In the genomic region with DNA sequence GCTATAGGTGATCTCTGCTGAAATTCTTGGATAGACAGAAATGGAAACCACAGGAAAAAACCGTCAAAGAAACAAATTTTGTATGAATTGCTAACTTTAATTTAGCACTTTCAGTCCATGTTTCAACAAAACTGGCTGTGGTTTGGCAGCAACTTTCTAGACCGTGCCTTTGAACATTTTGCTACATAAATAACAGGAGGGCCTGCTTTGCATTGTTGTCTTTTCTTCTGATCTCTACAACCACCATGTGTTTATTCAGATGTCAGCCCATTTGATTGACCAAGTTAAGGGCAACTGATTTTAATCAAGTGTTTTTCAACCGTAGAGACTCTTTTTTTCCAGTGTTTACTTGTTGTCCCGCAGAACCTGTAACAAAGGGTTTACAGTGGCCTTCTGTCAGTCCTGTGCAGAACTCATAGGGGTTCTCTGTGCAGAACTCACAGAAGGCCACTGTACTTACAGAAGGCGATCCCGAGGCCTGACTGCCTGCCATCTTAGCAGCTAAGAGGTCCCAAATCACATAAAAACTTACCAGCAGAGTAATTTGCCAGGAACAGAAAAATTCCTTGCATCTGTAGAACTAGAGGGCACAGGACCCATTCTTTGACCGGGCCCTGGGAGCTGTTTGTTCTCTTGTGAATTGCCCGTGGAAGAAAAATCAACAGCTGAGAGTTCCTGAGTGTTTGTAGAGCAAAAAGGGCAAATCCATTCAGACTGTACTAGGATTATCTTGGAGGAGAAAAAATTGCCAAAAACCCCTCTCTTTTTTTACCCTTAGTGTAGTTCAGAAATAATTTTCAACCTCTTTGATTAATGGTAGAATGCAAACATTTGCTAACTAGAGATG, we compare ENCODE assay signal across 28 cellular contexts.
A peak's percentile ranks its signal among the peaks of the same experiment; 100 is the strongest.
DNase-seq lines count a peak whose midpoint lies in the region; ATAC-seq and TF ChIP-seq lines count a peak whose summit lies in the region.
"Had no signal": no experiment of that assay in that cellular context is flagged by ENCODE, and none has a peak within 500 bp of the region (broad histone marks: within the 10 kb centered on the region; RNA-seq: fewer than 3 reads in every experiment).

No MANE protein-coding gene starts in this region.

- peaks cover 4 to 23% of the 10 kb centered on the region in 2 donors for H3K4me1 ChIP-seq in thyroid gland
- H3K4me1 ChIP-seq: ascending aorta, right atrium auricular region, stomach had no signal

- no peak overlapping the region for H3K27ac ChIP-seq in thyroid gland
- H3K27ac ChIP-seq: ascending aorta, heart right ventricle, pancreas, right atrium auricular region, RWPE1, SK-N-MC, stomach, tibial artery had no signal

- no peaks in the 10 kb centered on the region for H3K9me3 ChIP-seq in thyroid gland
- H3K9me3 ChIP-seq: ascending aorta, heart right ventricle, MG63, pancreas, right atrium auricular region, stomach, tibial artery had no signal

- H3K4me1 Mint-ChIP-seq in brain, result peaks cover 33% of the 10 kb centered on the region
- H3K4me1 Mint-ChIP-seq: CD8-positive, alpha-beta memory T cell; central memory CD8-positive, alpha-beta T cell; endodermal cell; GM23338 had no signal

- H3K27me3 ChIP-seq in thyroid gland, result no peaks in the 10 kb centered on the region
- H3K27me3 ChIP-seq: ascending aorta, heart right ventricle, MG63, pancreas, right atrium auricular region, stomach, tibial artery had no signal

- no peaks in the 10 kb centered on the region for H3K9me3 Mint-ChIP-seq in brain
- H3K9me3 Mint-ChIP-seq: activated T-cell treated with anti-CD3 and anti-CD28 coated beads, Interleukin-2, amount 50 U/mL, for 4 hours; CD8-positive, alpha-beta memory T cell; central memory CD8-positive, alpha-beta T cell; dendritic cell treated with granulocyte-macrophage colony-stimulating factor and Interleukin-4, amounts not matched to agents 40 ng/mL and 50 ng/mL, for 4 days; endodermal cell; GM23338; natural killer cell treated with Interleukin-12 subunit alpha and Interleukin-12 subunit beta and Interleukin-15 and Interleukin-18, amount 100 ng/mL, for 72 hours had no signal

- H3K4me3 Mint-ChIP-seq in brain, result no peak overlapping the region
- H3K4me3 Mint-ChIP-seq: activated T-cell treated with anti-CD3 and anti-CD28 coated beads, Interleukin-2, amount 50 U/mL, for 4 hours; CD8-positive, alpha-beta memory T cell; central memory CD8-positive, alpha-beta T cell; dendritic cell treated with granulocyte-macrophage colony-stimulating factor and Interleukin-4, amounts not matched to agents 40 ng/mL and 50 ng/mL, for 4 days; endodermal cell; GM23338; natural killer cell treated with Interleukin-12 subunit alpha and Interleukin-12 subunit beta and Interleukin-15 and Interleukin-18, amount 100 ng/mL, for 72 hours had no signal

- H3K27me3 Mint-ChIP-seq in brain, result no peaks in the 10 kb centered on the region
- H3K27me3 Mint-ChIP-seq: dendritic cell treated with granulocyte-macrophage colony-stimulating factor and Interleukin-4, amounts not matched to agents 40 ng/mL and 50 ng/mL, for 4 days; natural killer cell treated with Interleukin-12 subunit alpha and Interleukin-12 subunit beta and Interleukin-15 and Interleukin-18, amount 100 ng/mL, for 72 hours had no signal

- no peak for ATAC-seq in HG02870 (IDR thresholded peaks at IDR 0.05; ENCODE audit: unreplicated experiment)
- ATAC-seq: activated T-cell treated with anti-CD3 and anti-CD28 coated beads, Interleukin-2, amount 50 U/mL, for 4 hours; GM23338; heart right ventricle; natural killer cell treated with Interleukin-12 subunit alpha and Interleukin-12 subunit beta and Interleukin-15 and Interleukin-18, amount 100 ng/mL, for 72 hours; pancreas had no signal

- peak overlapping the region in 3 of 5 experiments; percentile 40 to 78 (median 73) for H3K27ac Mint-ChIP-seq in brain
- H3K27ac Mint-ChIP-seq: dendritic cell treated with granulocyte-macrophage colony-stimulating factor and Interleukin-4, amounts not matched to agents 40 ng/mL and 50 ng/mL, for 4 days; endodermal cell; GM23338; natural killer cell treated with Interleukin-12 subunit alpha and Interleukin-12 subunit beta and Interleukin-15 and Interleukin-18, amount 100 ng/mL, for 72 hours had no signal

- no peaks in the 10 kb centered on the region for H3K36me3 Mint-ChIP-seq in brain
- H3K36me3 Mint-ChIP-seq: CD8-positive, alpha-beta memory T cell; natural killer cell treated with Interleukin-12 subunit alpha and Interleukin-12 subunit beta and Interleukin-15 and Interleukin-18, amount 100 ng/mL, for 72 hours had no signal

- TF ChIP-seq CTCF in brain (conservative IDR thresholded peaks at IDR 0.05) (no peak), thyroid gland (IDR thresholded peaks at IDR 0.05) (no peak)

- WGBS in thyroid gland, 2 donors, result 69 to 76% methylated on average over 8 of the region's 8 CpGs

- TF ChIP-seq POLR2A in thyroid gland (IDR thresholded peaks at IDR 0.05), result no peak

- intact Hi-C loops in thyroid gland (cut with DNase I), result no loop called here

- DNase-seq in NCI-H526 treated with DMSO at 0.1 percent for 48 hours (lab: John Stamatoyannopoulos, UW) (peak; percentile 61), myocyte (ENCODE audit: low read depth) (peak; percentile 34), thyroid gland (peak; percentile 20 to 32), NCI-H146 treated with DMSO at 0.1 percent for 48 hours (lab: John Stamatoyannopoulos, UW; ENCODE audit: unreplicated experiment) (no peak), NCI-H1436 treated with DMSO at 0.1 percent for 48 hours (lab: John Stamatoyannopoulos, UW) (no peak)
- DNase-seq: activated T-cell treated with anti-CD3 and anti-CD28 coated beads, Interleukin-2, amount 50 U/mL, for 4 hours; CD8-positive, alpha-beta memory T cell; EL; endodermal cell; heart right ventricle; kidney; MG63; NCI-H1105 treated with DMSO at 0.1 percent for 48 hours; NCI-H2029 treated with DMSO at 0.1 percent for 48 hours; pancreas; stomach; T-helper 1 cell; tibial artery had no signal

- no peak overlapping the region for H3K4me3 ChIP-seq in thyroid gland (replicated peaks in 1 of 3)
- H3K4me3 ChIP-seq: ascending aorta, GM23338, heart right ventricle, MG63, pancreas, right atrium auricular region, SK-N-MC, stomach, tibial artery had no signal

- H3K36me3 ChIP-seq in thyroid gland, result no peaks in the 10 kb centered on the region
- H3K36me3 ChIP-seq: ascending aorta, MG63, pancreas, stomach, tibial artery had no signal

Comparison
In these comparisons a context has a peak if more than half of its experiments do, and no peak if none do; other contexts are left out.
1. DNase-seq: peak in NCI-H526 treated with DMSO at 0.1 percent for 48 hours (single experiment), myocyte (single experiment) and thyroid gland (2 of 2); none in NCI-H146 treated with DMSO at 0.1 percent for 48 hours (single experiment) and NCI-H1436 treated with DMSO at 0.1 percent for 48 hours (single experiment).